In genomic region chr5:157730900-157731271, GRCh38 we compare ENCODE assay signal across 8 cellular contexts. TPM values are rescaled to one million over a fixed set of nuclear protein-coding genes. Genes with fewer than 3 reads are reported as not detected.
DNase-seq lines count a peak whose midpoint lies in the region; TF ChIP-seq lines count a peak whose summit lies in the region.

No MANE protein-coding gene starts in this region.

- H3K9me3 ChIP-seq in Peyer's patch (no peaks in the 10 kb centered on the region), esophagus muscularis mucosa (no peaks in the 10 kb centered on the region), prostate gland (no peaks in the 10 kb centered on the region)

- H3K27ac ChIP-seq in Peyer's patch (peak overlapping the region; percentile 86 to 96 (median 90)), esophagus muscularis mucosa (replicated peaks in 1 of 4) (peak overlapping the region; percentile 91 to 94 (median 93)), prostate gland (peak overlapping the region; percentile 86 to 91)

- TF ChIP-seq EP300 in esophagus muscularis mucosa (IDR thresholded peaks at IDR 0.05) = no peak

- H3K27me3 ChIP-seq in GM06990 (replicated peaks; ENCODE audit: control insufficient read depth, insufficient read depth, low read length) (no peaks in the 10 kb centered on the region), Peyer's patch (no peaks in the 10 kb centered on the region), esophagus muscularis mucosa (no peaks in the 10 kb centered on the region), prostate gland (replicated peaks; ENCODE audit: insufficient read depth) (no peaks in the 10 kb centered on the region)

- intact Hi-C loops in esophagus muscularis mucosa (cut with DNase I) = no loop called here
- intact Hi-C loops in prostate gland (cut with DNase I) = no loop called here

- peaks cover 0 to 7% (median 2%) of the 10 kb centered on the region in 4 donors for H3K4me1 ChIP-seq in Peyer's patch
- peaks cover 8 to 9% (median 9%) of the 10 kb centered on the region in 4 donors for H3K4me1 ChIP-seq in esophagus muscularis mucosa
- no peaks in the 10 kb centered on the region for H3K4me1 ChIP-seq in prostate gland (replicated peaks)

- H3K36me3 ChIP-seq in GM06990 (ENCODE audit: control insufficient read depth, insufficient read depth, low read length) (peaks cover 3% of the 10 kb centered on the region), Peyer's patch (peaks cover 0 to 27% (median 0%) of the 10 kb centered on the region in 3 donors), esophagus muscularis mucosa (peaks cover 11 to 33% (median 23%) of the 10 kb centered on the region in 4 donors), prostate gland (no peaks in the 10 kb centered on the region)

- 18% methylated on average over 5 of the region's 5 CpGs for WGBS in esophagus muscularis mucosa
- WGBS in prostate gland = 20% methylated on average over 5 of the region's 5 CpGs

- no peak for DNase-seq in GM06990 (ENCODE audit: extremely low read depth, insufficient read length)
- DNase-seq in Peyer's patch = no peak
- no peak for DNase-seq in esophagus muscularis mucosa (ENCODE audit: extremely low spot score)
- DNase-seq in prostate gland (ENCODE audit: low spot score) = no peak
- DNase-seq in central memory CD4-positive, alpha-beta T cell = no peak
- no peak for DNase-seq in cerebellar cortex (ENCODE audit: low spot score)
- DNase-seq in SHP77 (lab: John Stamatoyannopoulos, UW) = no peak
- DNase-seq in NCI-H510A (lab: John Stamatoyannopoulos, UW) = no peak

- peak overlapping the region; percentile 85 for H3K4me3 ChIP-seq in GM06990 (replicated peaks; ENCODE audit: low read depth, low read length)
- H3K4me3 ChIP-seq in Peyer's patch = peak overlapping the region; percentile 66 to 88 (median 76)
- peak overlapping the region; percentile 64 to 86 (median 74) for H3K4me3 ChIP-seq in esophagus muscularis mucosa
- peak overlapping the region; percentile 47 to 59 for H3K4me3 ChIP-seq in prostate gland

- TF ChIP-seq CTCF in GM06990 (IDR thresholded peaks at IDR 0.05; ENCODE audit: insufficient read depth, low read length, poor library complexity, severe bottlenecking) (no peak), Peyer's patch (IDR thresholded peaks at IDR 0.05) (peak in 1 of 6 experiments; percentile 1), esophagus muscularis mucosa (IDR thresholded peaks at IDR 0.05) (no peak), prostate gland (IDR thresholded peaks at IDR 0.05) (no peak)

- TF ChIP-seq POLR2A in Peyer's patch (IDR thresholded peaks at IDR 0.05) (no peak), esophagus muscularis mucosa (IDR thresholded peaks at IDR 0.05; ENCODE audit: low read depth) (no peak), prostate gland (IDR thresholded peaks at IDR 0.05) (no peak)

RNA-seq across cellular contexts. Expression of gene THG1L, which starts 0.3 kb away (rescaled TPM):
- total RNA-seq in Peyer's patch (10 to 100 TPM in 2 of 4 donors, 1 to 10 TPM in 2; 4.0 to 29.7 (median 8.9) TPM), esophagus muscularis mucosa (10 to 100 TPM; 14.1 to 22.7 (median 20.7) TPM), prostate gland (10 to 100 TPM; 14.1 to 16.9 TPM)

RNA-seq across cellular contexts. Expression of gene LSM11, which starts 12.6 kb away (rescaled TPM):
- total RNA-seq in Peyer's patch (1 to 10 TPM; 3.3 to 3.8 (median 3.6) TPM), esophagus muscularis mucosa (10 to 100 TPM; 22.4 to 53.7 (median 33.7) TPM), prostate gland (1 to 10 TPM; 4.1 to 8.1 TPM)

RNA-seq across cellular contexts. Expression of gene C5orf52, which starts 59.6 kb away (rescaled TPM):
- total RNA-seq in Peyer's patch (1 to 10 TPM in 1 of 4 donors, not detected in 3; 1.7 TPM), esophagus muscularis mucosa (not detected), prostate gland (1 to 10 TPM in 1 of 2 donors, not detected in 1; 5.9 TPM)
